In the genomic region with DNA sequence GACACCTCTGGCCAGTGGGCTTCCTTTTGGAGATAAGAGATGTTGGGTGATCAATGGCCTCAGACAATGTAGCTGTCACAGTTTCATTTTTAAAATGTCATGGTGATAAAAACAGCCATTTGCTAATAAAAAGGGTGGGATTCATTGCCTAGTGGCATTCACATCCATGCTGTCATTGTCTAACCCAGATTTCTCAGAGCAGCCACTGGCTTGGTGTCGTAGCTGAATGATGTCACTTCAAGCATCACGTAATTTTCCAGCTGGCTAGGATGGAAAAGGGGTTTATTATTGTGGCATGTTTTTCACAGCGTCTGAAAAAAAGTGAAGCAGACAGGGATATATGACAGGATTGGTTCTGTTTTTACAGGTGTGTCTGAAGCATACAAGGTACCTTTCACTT, we compare ENCODE assay signal across 23 cellular contexts.
DNase-seq lines count a peak whose midpoint lies in the region; FAIRE-seq and TF ChIP-seq lines count a peak whose summit lies in the region.
"Had no signal": no experiment of that assay in that cellular context is flagged by ENCODE, and none has a peak within 500 bp of the region (broad histone marks: within the 10 kb centered on the region; RNA-seq: fewer than 3 reads in every experiment).

No MANE protein-coding gene starts in this region.

- H3K36me3 ChIP-seq in ascending aorta (no peaks in the 10 kb centered on the region), small intestine (ENCODE audit: control insufficient read depth in 2 of 2, insufficient read depth in 2 of 2, low read length in 2 of 2) (no peaks in the 10 kb centered on the region)
- H3K36me3 ChIP-seq: stomach, upper lobe of right lung, WERI-Rb-1 had no signal

- WGBS in small intestine, 3 donors: 90 to 93% (median 92%) methylated on average over 3 of the region's 3 CpGs

- intact Hi-C loops in ascending aorta (cut with DNase I): no loop called here

- peak; percentile 8 for DNase-seq in NCI-H2227 (lab: John Stamatoyannopoulos, UW; ENCODE audit: unreplicated experiment)
- DNase-seq in NCI-H2227 treated with DMSO at 0.1 percent for 48 hours (lab: John Stamatoyannopoulos, UW): no peak
- peak in 1 of 2 donors; percentile 52 for DNase-seq in ascending aorta (ENCODE audit: low spot score in 2 of 2)
- DNase-seq in left kidney (ENCODE audit: low read depth, low spot score): peak; percentile 56
- peak in 9 of 49 donors; percentile 12 to 73 (median 37) for DNase-seq in substantia nigra (lab: John Stamatoyannopoulos, UW)
- DNase-seq in small intestine: no peak
- DNase-seq in NCI-H446 (lab: John Stamatoyannopoulos, UW): no peak
- DNase-seq in D341Med (ENCODE audit: low spot score): no peak
- DNase-seq: activated CD4-positive, alpha-beta T cell treated with anti-CD3 and anti-CD28 coated beads, Interleukin-2, amount 50 U/mL, for 1 hour; activated effector memory CD4-positive, alpha-beta T cell treated with Interleukin-2 at 50 U/mL for 16 hours; activated naive CD8-positive, alpha-beta T cell treated with anti-CD3 and anti-CD28 coated beads, Interleukin-2, amount 50 U/mL, for 24 hours; foreskin keratinocyte; kidney; natural killer cell; NCI-H2171 treated with DMSO at 0.1 percent for 48 hours; NK-92 treated with Interleukin-12 subunit alpha and Interleukin-12 subunit beta, amount 100 ng/mL, for 24 hours; stomach; T-helper 2 cell; upper lobe of right lung; WERI-Rb-1 had no signal

- no peak for TF ChIP-seq CTCF in ascending aorta (IDR thresholded peaks at IDR 0.05)

- H3K4me1 ChIP-seq in ascending aorta: peaks cover 11 to 41% of the 10 kb centered on the region in 2 donors
- H3K4me1 ChIP-seq in small intestine (ENCODE audit: control insufficient read depth in 2 of 2, insufficient read depth in 1 of 2, low read depth in 1 of 2, low read length in 1 of 2): peaks cover 0 to 5% of the 10 kb centered on the region in 2 donors
- H3K4me1 ChIP-seq: BLaER1 treated with 17β-estradiol and CSF1 and Interleukin-3, amounts not matched to agents 10 nM and 100 nM had no signal

- FAIRE-seq in small intestine (lab: Jason Lieb, UNC): no peak
- FAIRE-seq: kidney had no signal

- H3K4me3 ChIP-seq in ascending aorta: no peak overlapping the region
- no peak overlapping the region for H3K4me3 ChIP-seq in small intestine (ENCODE audit: low read depth in 1 of 2, low read length in 2 of 2)
- H3K4me3 ChIP-seq: BLaER1 treated with 17β-estradiol and CSF1 and Interleukin-3, amounts not matched to agents 10 nM and 100 nM; SK-N-MC; stomach; upper lobe of right lung had no signal

- no peaks in the 10 kb centered on the region for H3K9me3 ChIP-seq in ascending aorta
- H3K9me3 ChIP-seq in small intestine (ENCODE audit: control insufficient read depth, low read depth): no peaks in the 10 kb centered on the region
- H3K9me3 ChIP-seq: BLaER1 treated with 17β-estradiol and CSF1 and Interleukin-3, amounts not matched to agents 10 nM and 100 nM; stomach; upper lobe of right lung had no signal

- H3K27me3 ChIP-seq in ascending aorta (no peaks in the 10 kb centered on the region), small intestine (ENCODE audit: control insufficient read depth in 2 of 2, insufficient read depth in 2 of 2, low read length in 2 of 2) (no peaks in the 10 kb centered on the region)
- H3K27me3 ChIP-seq: BLaER1 treated with 17β-estradiol and CSF1 and Interleukin-3, amounts not matched to agents 10 nM and 100 nM; foreskin keratinocyte; stomach; upper lobe of right lung had no signal

- H3K27ac ChIP-seq in ascending aorta: peak overlapping the region; percentile 31 to 88
- H3K27ac ChIP-seq in substantia nigra (ENCODE audit: low read depth, low read length, poor library complexity, severe bottlenecking): peak overlapping the region; percentile 86
- no peak overlapping the region for H3K27ac ChIP-seq in small intestine (ENCODE audit: low read depth in 1 of 2, low read length in 1 of 2)
- H3K27ac ChIP-seq: BLaER1 treated with 17β-estradiol and CSF1 and Interleukin-3, amounts not matched to agents 10 nM and 100 nM; foreskin keratinocyte; HL-60; SK-N-MC; upper lobe of right lung; WERI-Rb-1 had no signal

Comparison
In these comparisons a context has a peak if more than half of its experiments do, and no peak if none do; other contexts are left out.
1. DNase-seq: peak in NCI-H2227 (single experiment) and left kidney (single experiment); none in NCI-H2227 treated with DMSO at 0.1 percent for 48 hours (single experiment), small intestine (single experiment), NCI-H446 (0 of 2) and D341Med (single experiment).
2. H3K27ac ChIP-seq: peak in ascending aorta (2 of 2) and substantia nigra (single experiment); none in small intestine (0 of 2).